ENCODE assay signal across 8 cellular contexts in genomic region chr19:35739275-35740107, GRCh38. TPM values are rescaled to one million over a fixed set of nuclear protein-coding genes. Genes with fewer than 3 reads are reported as not detected.
DNase-seq lines count a peak whose midpoint lies in the region; TF ChIP-seq lines count a peak whose summit lies in the region.

No MANE protein-coding gene starts in this region.

- no peaks in the 10 kb centered on the region for H4K20me1 ChIP-seq in smooth muscle cell (ENCODE audit: low read depth)

- TF ChIP-seq CTCF in WI38 (IDR thresholded peaks at IDR 0.05; ENCODE audit: low read depth, low read length) (no peak), smooth muscle cell (IDR thresholded peaks at IDR 0.05; ENCODE audit: borderline replicate concordance, insufficient read depth, poor library complexity, severe bottlenecking) (no peak)

- H3K4me1 ChIP-seq in iPS DF 6.9 (ENCODE audit: control insufficient read depth, insufficient read depth, low read length) (peaks cover 2% of the 10 kb centered on the region; the same call in 1 of the 2 replicates), smooth muscle cell (ENCODE audit: low read depth) (peaks cover 5% of the 10 kb centered on the region)

- H3K4me3 ChIP-seq in WI38 (ENCODE audit: low read depth, low read length) = peak overlapping the region; percentile 64
- H3K4me3 ChIP-seq in iPS DF 6.9 (ENCODE audit: low read length) = peak overlapping the region; percentile 79; the same call in 1 of the 2 replicates
- H3K4me3 ChIP-seq in smooth muscle cell = peak overlapping the region; percentile 71

- H3K9ac ChIP-seq in smooth muscle cell (ENCODE audit: low read depth) = no peak overlapping the region

- H3K9me3 ChIP-seq in iPS DF 6.9 (ENCODE audit: control insufficient read depth, insufficient read depth, low read length) (no peaks in the 10 kb centered on the region), smooth muscle cell (replicated peaks; ENCODE audit: low read depth) (no peaks in the 10 kb centered on the region)

- H3K4me2 ChIP-seq in smooth muscle cell = peak overlapping the region; percentile 95

- DNase-seq in NCI-H2227 treated with DMSO at 0.1 percent for 48 hours (lab: John Stamatoyannopoulos, UW) (peak; percentile 45), NCI-H2227 (lab: John Stamatoyannopoulos, UW; ENCODE audit: unreplicated experiment) (no peak), iPS DF 6.9 (ENCODE audit: low read depth, low spot score) (no peak), smooth muscle cell (lab: John Stamatoyannopoulos, UW; ENCODE audit: unreplicated experiment) (no peak), RPMI8226 (no peak), NCI-H446 (lab: John Stamatoyannopoulos, UW) (no peak), DMS153 treated with DMSO at 0.1 percent for 48 hours (lab: John Stamatoyannopoulos, UW; ENCODE audit: unreplicated experiment) (no peak)

- H2AFZ ChIP-seq in smooth muscle cell (ENCODE audit: low read depth) = no peak overlapping the region

- no CpG with 5 or more reads among the region's 29 CpGs for WGBS in iPS DF 6.9 (ENCODE audit: insufficient coverage, insufficient read length)
- WGBS in smooth muscle cell (ENCODE audit: low lambda C conversion rate) = 84% methylated on average over 29 of the region's 29 CpGs

- H3K36me3 ChIP-seq in iPS DF 6.9 (ENCODE audit: control insufficient read depth, insufficient read depth, low read length) (peaks cover 20% of the 10 kb centered on the region), smooth muscle cell (ENCODE audit: low read depth) (no peaks in the 10 kb centered on the region)

- no peaks in the 10 kb centered on the region for H3F3A ChIP-seq in smooth muscle cell (ENCODE audit: low read depth)

- no peaks in the 10 kb centered on the region for H3K79me2 ChIP-seq in smooth muscle cell (ENCODE audit: low read depth)

- H3K27ac ChIP-seq in iPS DF 6.9 (ENCODE audit: low read length) = no peak overlapping the region
- no peak overlapping the region for H3K27ac ChIP-seq in smooth muscle cell (ENCODE audit: low read depth)

- no peaks in the 10 kb centered on the region for H3K27me3 ChIP-seq in iPS DF 6.9 (ENCODE audit: control insufficient read depth, insufficient read depth, low read length)
- no peaks in the 10 kb centered on the region for H3K27me3 ChIP-seq in smooth muscle cell (ENCODE audit: low read depth)

RNA-seq across cellular contexts. Expression of gene IGFLR1, which starts 2.8 kb away (rescaled TPM):
- total RNA-seq in smooth muscle cell = 1.2 and 1.7 TPM in 2 replicates
- polyA plus RNA-seq in smooth muscle cell = 1.4 and 6.3 TPM in 2 replicates

RNA-seq across cellular contexts. Expression of gene U2AF1L4, which starts 5.7 kb away (rescaled TPM):
- total RNA-seq in smooth muscle cell = 14.6 and 17.0 TPM in 2 replicates
- polyA plus RNA-seq in smooth muscle cell = 29.3 and 31.5 TPM in 2 replicates

RNA-seq across cellular contexts. Expression of gene PSENEN, which starts 6.0 kb away (rescaled TPM):
- 53.3 and 65.4 TPM in 2 replicates for total RNA-seq in smooth muscle cell
- 137 and 167 TPM in 2 replicates for polyA plus RNA-seq in smooth muscle cell

RNA-seq across cellular contexts. Expression of gene LIN37, which starts 8.9 kb away (rescaled TPM):
- total RNA-seq in smooth muscle cell = 17.8 and 20.3 TPM in 2 replicates
- 16.4 and 24.2 TPM in 2 replicates for polyA plus RNA-seq in smooth muscle cell

RNA-seq across cellular contexts. Expression of gene HSPB6, which starts 17.3 kb away (rescaled TPM):
- 19.1 and 20.6 TPM in 2 replicates for total RNA-seq in smooth muscle cell
- polyA plus RNA-seq in smooth muscle cell = 173 and 254 TPM in 2 replicates
